2 cellular contexts compared by ENCODE assay signal in the genomic region with DNA sequence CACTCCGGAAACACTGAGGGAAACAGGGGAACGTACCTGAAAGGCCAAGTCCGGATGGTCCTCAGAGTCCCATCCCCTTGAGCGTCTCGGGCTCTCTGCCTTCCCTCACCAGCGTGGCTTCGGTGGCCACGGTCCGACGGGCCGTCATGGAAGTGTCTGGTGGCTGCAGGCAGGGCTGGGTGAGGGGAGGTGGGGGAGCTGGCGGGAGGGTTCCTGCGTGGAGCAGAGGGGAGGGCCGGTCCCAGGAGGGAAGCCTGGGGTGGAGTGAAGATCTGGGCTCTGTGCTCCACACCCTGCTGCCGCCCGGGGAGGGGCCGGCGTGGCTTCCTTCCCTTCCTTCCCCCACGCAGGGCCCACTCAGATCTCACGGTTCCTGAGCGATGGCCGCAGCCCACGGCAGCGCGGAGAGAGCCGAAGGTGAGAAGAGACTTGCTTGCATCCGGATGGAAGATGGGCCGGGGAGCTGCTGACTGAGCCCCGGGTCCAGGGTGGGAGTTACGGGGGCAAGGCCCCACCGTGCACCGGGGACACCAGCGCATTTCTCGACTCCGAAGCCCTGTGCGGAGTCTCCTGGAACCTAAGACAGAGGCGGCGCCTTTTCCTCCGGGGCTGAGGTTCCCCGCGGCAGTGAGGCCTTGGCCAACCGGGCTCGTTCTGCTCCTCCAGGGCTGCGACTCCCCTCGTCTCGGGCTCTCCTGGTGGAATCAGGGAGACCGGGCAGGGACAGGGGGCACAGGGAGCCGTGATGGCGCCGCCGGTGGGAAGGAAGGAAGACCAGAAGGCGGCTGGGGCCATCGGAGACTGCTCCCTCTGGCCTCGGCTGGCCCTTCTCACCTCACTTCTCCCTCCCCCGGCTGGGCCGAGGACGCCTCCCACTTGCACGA.
TF ChIP-seq lines count a peak whose summit lies in the region.

No MANE protein-coding gene starts in this region.

TF ChIP-seq in HepG2, 621 proteins besides CTCF, POLR2A, EP300 and RAD21:
- TF ChIP-seq SP5 (CRISPR knock-in tag; IDR thresholded peaks at IDR 0.05; ENCODE audit: borderline replicate concordance, low read depth) = no peak
- TF ChIP-seq ZNF234 (CRISPR knock-in tag; conservative IDR thresholded peaks at IDR 0.05) = no peak
- no peak for TF ChIP-seq CREBL2 (CRISPR knock-in tag; IDR thresholded peaks at IDR 0.05; ENCODE audit: borderline replicate concordance)
- TF ChIP-seq WIZ (CRISPR knock-in tag; IDR thresholded peaks at IDR 0.05) = no peak
- no peak for TF ChIP-seq ZNF253 (CRISPR knock-in tag; IDR thresholded peaks at IDR 0.05; ENCODE audit: borderline replicate concordance)
- TF ChIP-seq KLF16 (CRISPR knock-in tag; IDR thresholded peaks at IDR 0.05) = no peak
- TF ChIP-seq ZNF672 (CRISPR knock-in tag; IDR thresholded peaks at IDR 0.05) = no peak
- no peak for TF ChIP-seq ZNF496 (CRISPR knock-in tag; IDR thresholded peaks at IDR 0.05; ENCODE audit: insufficient replicate concordance)
- TF ChIP-seq MIXL1 (CRISPR knock-in tag; IDR thresholded peaks at IDR 0.05) = no peak
- no peak for TF ChIP-seq HMGXB3 (CRISPR knock-in tag; IDR thresholded peaks at IDR 0.05; ENCODE audit: borderline replicate concordance)
- no peak for TF ChIP-seq ZFY (CRISPR knock-in tag; IDR thresholded peaks at IDR 0.05)
- no peak for TF ChIP-seq SETDB1 (CRISPR knock-in tag; IDR thresholded peaks at IDR 0.05; ENCODE audit: borderline replicate concordance)
- no peak for TF ChIP-seq ZSCAN12 (CRISPR knock-in tag; IDR thresholded peaks at IDR 0.05)
- no peak for TF ChIP-seq NFIB (CRISPR knock-in tag; IDR thresholded peaks at IDR 0.05; ENCODE audit: borderline replicate concordance)
- no peak for TF ChIP-seq RXRB (CRISPR knock-in tag; IDR thresholded peaks at IDR 0.05; ENCODE audit: borderline replicate concordance)
- TF ChIP-seq ZNF766 (CRISPR knock-in tag; IDR thresholded peaks at IDR 0.05; ENCODE audit: borderline replicate concordance) = no peak
- no peak for TF ChIP-seq HIC2 (CRISPR knock-in tag; IDR thresholded peaks at IDR 0.05; ENCODE audit: low read depth)
TF ChIP-seq in HepG2: peak in this region for 0.

TF ChIP-seq in K562, 482 proteins besides CTCF, POLR2A, EP300 and RAD21:
- TF ChIP-seq DACH1 (IDR thresholded peaks at IDR 0.05; ENCODE audit: partially characterized antibody) = no peak
- TF ChIP-seq ZNF197 (CRISPR knock-in tag; IDR thresholded peaks at IDR 0.05; ENCODE audit: low read depth) = no peak
- no peak for TF ChIP-seq NR3C1 (CRISPR knock-in tag; IDR thresholded peaks at IDR 0.05)
- no peak for TF ChIP-seq ARNT (IDR thresholded peaks at IDR 0.05)
- no peak for TF ChIP-seq BRF1 (IDR thresholded peaks at IDR 0.05; ENCODE audit: borderline replicate concordance, extremely low read depth, insufficient read length)
- no peak for TF ChIP-seq IFI16 (CRISPR knock-in tag; IDR thresholded peaks at IDR 0.05)
- TF ChIP-seq ZNF3 (CRISPR knock-in tag; IDR thresholded peaks at IDR 0.05) = no peak
- TF ChIP-seq, protein P1, sequence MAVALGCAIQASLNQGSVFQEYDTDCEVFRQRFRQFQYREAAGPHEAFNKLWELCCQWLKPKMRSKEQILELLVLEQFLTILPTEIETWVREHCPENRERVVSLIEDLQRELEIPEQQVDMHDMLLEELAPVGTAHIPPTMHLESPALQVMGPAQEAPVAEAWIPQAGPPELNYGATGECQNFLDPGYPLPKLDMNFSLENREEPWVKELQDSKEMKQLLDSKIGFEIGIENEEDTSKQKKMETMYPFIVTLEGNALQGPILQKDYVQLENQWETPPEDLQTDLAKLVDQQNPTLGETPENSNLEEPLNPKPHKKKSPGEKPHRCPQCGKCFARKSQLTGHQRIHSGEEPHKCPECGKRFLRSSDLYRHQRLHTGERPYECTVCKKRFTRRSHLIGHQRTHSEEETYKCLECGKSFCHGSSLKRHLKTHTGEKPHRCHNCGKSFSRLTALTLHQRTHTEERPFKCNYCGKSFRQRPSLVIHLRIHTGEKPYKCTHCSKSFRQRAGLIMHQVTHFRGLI (CRISPR knock-in tag; IDR thresholded peaks at IDR 0.05) = no peak
- TF ChIP-seq GABPA (tag; conservative IDR thresholded peaks at IDR 0.05; ENCODE audit: low read depth) = no peak
- TF ChIP-seq, protein P2, sequence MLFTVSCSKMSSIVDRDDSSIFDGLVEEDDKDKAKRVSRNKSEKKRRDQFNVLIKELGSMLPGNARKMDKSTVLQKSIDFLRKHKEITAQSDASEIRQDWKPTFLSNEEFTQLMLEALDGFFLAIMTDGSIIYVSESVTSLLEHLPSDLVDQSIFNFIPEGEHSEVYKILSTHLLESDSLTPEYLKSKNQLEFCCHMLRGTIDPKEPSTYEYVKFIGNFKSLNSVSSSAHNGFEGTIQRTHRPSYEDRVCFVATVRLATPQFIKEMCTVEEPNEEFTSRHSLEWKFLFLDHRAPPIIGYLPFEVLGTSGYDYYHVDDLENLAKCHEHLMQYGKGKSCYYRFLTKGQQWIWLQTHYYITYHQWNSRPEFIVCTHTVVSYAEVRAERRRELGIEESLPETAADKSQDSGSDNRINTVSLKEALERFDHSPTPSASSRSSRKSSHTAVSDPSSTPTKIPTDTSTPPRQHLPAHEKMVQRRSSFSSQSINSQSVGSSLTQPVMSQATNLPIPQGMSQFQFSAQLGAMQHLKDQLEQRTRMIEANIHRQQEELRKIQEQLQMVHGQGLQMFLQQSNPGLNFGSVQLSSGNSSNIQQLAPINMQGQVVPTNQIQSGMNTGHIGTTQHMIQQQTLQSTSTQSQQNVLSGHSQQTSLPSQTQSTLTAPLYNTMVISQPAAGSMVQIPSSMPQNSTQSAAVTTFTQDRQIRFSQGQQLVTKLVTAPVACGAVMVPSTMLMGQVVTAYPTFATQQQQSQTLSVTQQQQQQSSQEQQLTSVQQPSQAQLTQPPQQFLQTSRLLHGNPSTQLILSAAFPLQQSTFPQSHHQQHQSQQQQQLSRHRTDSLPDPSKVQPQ (CRISPR knock-in tag; IDR thresholded peaks at IDR 0.05; ENCODE audit: borderline replicate concordance) = no peak
- no peak for TF ChIP-seq GATAD2B (IDR thresholded peaks at IDR 0.05; ENCODE audit: borderline replicate concordance)
- no peak for TF ChIP-seq NFE2L1 (tag; IDR thresholded peaks at IDR 0.05; ENCODE audit: borderline replicate concordance, low read depth)
- no peak for TF ChIP-seq BRCA1 (IDR thresholded peaks at IDR 0.05)
- TF ChIP-seq BRCA1 (CRISPR knock-in tag; IDR thresholded peaks at IDR 0.05) = no peak
- TF ChIP-seq HES1 (IDR thresholded peaks at IDR 0.05; ENCODE audit: low read depth) = no peak
- no peak for TF ChIP-seq ERF (CRISPR knock-in tag; IDR thresholded peaks at IDR 0.05)
- TF ChIP-seq GABPB1 (CRISPR knock-in tag; IDR thresholded peaks at IDR 0.05) = no peak
- TF ChIP-seq ZNF347 (CRISPR knock-in tag; IDR thresholded peaks at IDR 0.05; ENCODE audit: low read depth) = no peak
- no peak for TF ChIP-seq NBN (IDR thresholded peaks at IDR 0.05; ENCODE audit: low read depth)
- no peak for TF ChIP-seq MBD1 (CRISPR knock-in tag; IDR thresholded peaks at IDR 0.05)
TF ChIP-seq in K562: peak in this region for 0.
